ENCODE assay signal across 17 cellular contexts in the genomic region with DNA sequence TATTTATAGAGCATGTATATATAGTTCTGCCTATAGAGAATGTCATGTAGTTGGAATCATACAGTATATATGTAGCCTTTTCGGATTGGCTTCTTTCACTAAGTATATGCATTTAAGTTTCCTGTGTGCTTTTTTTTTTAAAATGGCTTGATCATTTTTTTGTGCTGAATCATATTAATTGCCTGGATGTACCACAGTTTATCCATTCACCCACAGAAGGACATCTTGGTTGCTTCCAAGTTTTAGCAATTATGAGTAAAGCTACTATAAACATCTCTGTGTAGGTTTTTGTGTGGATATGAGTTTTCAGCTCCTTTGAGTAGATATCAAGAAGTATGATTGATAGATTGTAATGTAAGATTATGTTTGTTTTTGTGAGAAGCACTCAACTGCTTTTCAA. TPM values are rescaled to one million over a fixed set of nuclear protein-coding genes. Genes with fewer than 3 reads are reported as not detected.
"Had no signal": no experiment of that assay in that cellular context is flagged by ENCODE, and none has a peak within 500 bp of the region (broad histone marks: within the 10 kb centered on the region; RNA-seq: fewer than 3 reads in every experiment).

No MANE protein-coding gene starts in this region.

- DNase-seq: activated CD4-positive, alpha-beta T cell treated with anti-CD3 and anti-CD28 coated beads, Interleukin-2, amount 10 ng/mL, durations not matched to agents 7 days and 5 days; activated CD8-positive, alpha-beta memory T cell treated with anti-CD3 and anti-CD28 coated beads, Interleukin-2, amount 50 U/mL, for 48 hours; activated naive CD4-positive, alpha-beta T cell; aorta; mesenchymal stem cell; occipital lobe; small intestine; stimulated activated CD4-positive, alpha-beta T cell treated with anti-CD3 and anti-CD28 coated beads, Interleukin-4, amount 100 ng/mL, for 24 hours; stimulated activated naive CD4-positive, alpha-beta T cell treated with Interleukin-2 at 50 U/mL for 16 hours; substantia nigra; trophoblast cell had no signal

- ATAC-seq: natural killer cell treated with Interleukin-12 subunit alpha and Interleukin-12 subunit beta and Interleukin-15 and Interleukin-18, amount 100 ng/mL, for 72 hours had no signal

- H3K4me3 Mint-ChIP-seq: activated CD4-positive, alpha-beta T cell treated with anti-CD3 and anti-CD28 coated beads, Interleukin-2, amount 10 ng/mL, durations not matched to agents 7 days and 5 days; natural killer cell treated with Interleukin-12 subunit alpha and Interleukin-12 subunit beta and Interleukin-15 and Interleukin-18, amount 100 ng/mL, for 72 hours had no signal

- H3K27ac Mint-ChIP-seq: activated CD4-positive, alpha-beta T cell treated with anti-CD3 and anti-CD28 coated beads, Interleukin-2, amount 10 ng/mL, durations not matched to agents 7 days and 5 days; natural killer cell treated with Interleukin-12 subunit alpha and Interleukin-12 subunit beta and Interleukin-15 and Interleukin-18, amount 100 ng/mL, for 72 hours had no signal

- H3K27me3 ChIP-seq: hepatocyte had no signal

- H3K27me3 Mint-ChIP-seq: activated CD4-positive, alpha-beta T cell treated with anti-CD3 and anti-CD28 coated beads, Interleukin-2, amount 10 ng/mL, durations not matched to agents 7 days and 5 days; natural killer cell treated with Interleukin-12 subunit alpha and Interleukin-12 subunit beta and Interleukin-15 and Interleukin-18, amount 100 ng/mL, for 72 hours had no signal

- H3K27ac ChIP-seq: epithelial cell of prostate, hepatocyte had no signal

- H3K36me3 Mint-ChIP-seq: natural killer cell treated with Interleukin-12 subunit alpha and Interleukin-12 subunit beta and Interleukin-15 and Interleukin-18, amount 100 ng/mL, for 72 hours had no signal

- H3K4me3 ChIP-seq: hepatocyte had no signal

- H3K4me2 ChIP-seq: hepatocyte had no signal

- H3K9me3 Mint-ChIP-seq: activated CD4-positive, alpha-beta T cell treated with anti-CD3 and anti-CD28 coated beads, Interleukin-2, amount 10 ng/mL, durations not matched to agents 7 days and 5 days; natural killer cell treated with Interleukin-12 subunit alpha and Interleukin-12 subunit beta and Interleukin-15 and Interleukin-18, amount 100 ng/mL, for 72 hours had no signal

- H2AFZ ChIP-seq: hepatocyte had no signal

RNA-seq across cellular contexts. Expression of a gene that starts 23.8 kb away (rescaled TPM):
- total RNA-seq: bronchial epithelial cell, dermis microvascular lymphatic vessel endothelial cell, hepatocyte, kidney epithelial cell, occipital lobe had no signal
- polyA plus RNA-seq: hepatocyte had no signal
